In genomic region chr12:18415227-18415626, GRCh38 we compare ENCODE assay signal across 21 cellular contexts.
DNase-seq lines count a peak whose midpoint lies in the region; ATAC-seq, FAIRE-seq and TF ChIP-seq lines count a peak whose summit lies in the region.
"Had no signal": no experiment of that assay in that cellular context is flagged by ENCODE, and none has a peak within 500 bp of the region (broad histone marks: within the 10 kb centered on the region; RNA-seq: fewer than 3 reads in every experiment).

No MANE protein-coding gene starts in this region.

- H3K36me3 ChIP-seq in HepG2 (replicated peaks in 1 of 2; ENCODE audit: control insufficient read depth in 1 of 2, insufficient read depth in 2 of 2, low read length in 2 of 2) (no peaks in the 10 kb centered on the region), right lobe of liver (no peaks in the 10 kb centered on the region), endodermal cell (ENCODE audit: control insufficient read depth, insufficient read depth, low read length) (no peaks in the 10 kb centered on the region)
- H3K36me3 ChIP-seq: BLaER1, SJSA1 had no signal

- H3K36me3 Mint-ChIP-seq in endodermal cell (ENCODE audit: low read depth) (no peaks in the 10 kb centered on the region), nephron progenitor cell (ENCODE audit: low read depth) (no peaks in the 10 kb centered on the region)
- H3K36me3 Mint-ChIP-seq: CD4-positive, CD25-positive, alpha-beta regulatory T cell had no signal

- POLR2A ChIA-PET in HepG2 (lab: Yijun Ruan, JAX): no interaction called here

- intact Hi-C loops in HepG2 (cut with micrococcal nuclease; ENCODE audit: unreplicated experiment) (no loop called here), right lobe of liver (cut with DNase I) (no loop called here)

- FAIRE-seq in HepG2 (lab: Jason Lieb, UNC): no peak
- FAIRE-seq: GM18507 had no signal

- CTCF ChIA-PET in HepG2 (lab: Yijun Ruan, JAX; ENCODE audit: low intra/inter-chr PET ratio, low total read pairs): no interaction called here

- no peak for TF ChIP-seq CTCF in HepG2 (CRISPR knock-in tag; IDR thresholded peaks at IDR 0.05)
- TF ChIP-seq CTCF in right lobe of liver (IDR thresholded peaks at IDR 0.05): no peak
- peak; percentile 67 for TF ChIP-seq CTCF in endodermal cell (conservative IDR thresholded peaks at IDR 0.05)
- TF ChIP-seq CTCF in nephron progenitor cell (IDR thresholded peaks at IDR 0.05): no peak

- no peak overlapping the region for H3K4me3 Mint-ChIP-seq in endodermal cell
- H3K4me3 Mint-ChIP-seq in nephron progenitor cell: no peak overlapping the region
- H3K4me3 Mint-ChIP-seq: CD4-positive, CD25-positive, alpha-beta regulatory T cell had no signal

- H3K9me3 Mint-ChIP-seq in endodermal cell: no peaks in the 10 kb centered on the region
- no peaks in the 10 kb centered on the region for H3K9me3 Mint-ChIP-seq in nephron progenitor cell

- WGBS in HepG2 (ENCODE audit: low lambda C conversion rate): 9% methylated on average over 4 of the region's 4 CpGs
- 65% methylated on average over 4 of the region's 4 CpGs for WGBS in right lobe of liver (ENCODE audit: insufficient coverage, low coverage, low lambda C conversion rate, missing lambda C conversion rate)
- 89 to 98% methylated on average over 3 to 4 of the region's 4 CpGs for WGBS in endodermal cell (ENCODE audit: insufficient coverage in 1 of 2, insufficient read length in 1 of 2), 2 experiments

- H3K4me3 ChIP-seq in HepG2 (replicated peaks in 1 of 3; ENCODE audit: insufficient read depth in 1 of 3, low read depth in 2 of 3, low read length in 3 of 3): no peak overlapping the region
- no peak overlapping the region for H3K4me3 ChIP-seq in right lobe of liver
- H3K4me3 ChIP-seq in endodermal cell (ENCODE audit: low read length): no peak overlapping the region
- H3K4me3 ChIP-seq: BLaER1, SJSA1 had no signal

- H3K27ac Mint-ChIP-seq in endodermal cell (no peak overlapping the region), nephron progenitor cell (peak overlapping the region; percentile 6)
- H3K27ac Mint-ChIP-seq: CD4-positive, CD25-positive, alpha-beta regulatory T cell had no signal

- H3K79me2 ChIP-seq in HepG2 (ENCODE audit: insufficient read depth, low read length): no peaks in the 10 kb centered on the region

- H3K4me1 ChIP-seq in HepG2 (ENCODE audit: insufficient read depth, low read length) (no peaks in the 10 kb centered on the region), right lobe of liver (no peaks in the 10 kb centered on the region), endodermal cell (ENCODE audit: control insufficient read depth, insufficient read depth, low read length) (no peaks in the 10 kb centered on the region)
- H3K4me1 ChIP-seq: BLaER1 had no signal

- H3K9ac ChIP-seq in HepG2 (ENCODE audit: insufficient read depth, low read depth, low read length) (no peak overlapping the region), endodermal cell (ENCODE audit: extremely low read depth, low read length, poor library complexity, severe bottlenecking) (no peak overlapping the region)
- H3K9ac ChIP-seq: BLaER1 had no signal

- no peak for TF ChIP-seq EP300 in HepG2 (IDR thresholded peaks at IDR 0.05; ENCODE audit: low read depth in 2 of 2, low read length in 2 of 2)
- no peak for TF ChIP-seq EP300 in HepG2 (CRISPR knock-in tag; IDR thresholded peaks at IDR 0.05; ENCODE audit: borderline replicate concordance)

- H3K9me3 ChIP-seq in HepG2 (ENCODE audit: low read length) (no peaks in the 10 kb centered on the region), right lobe of liver (no peaks in the 10 kb centered on the region), endodermal cell (ENCODE audit: control insufficient read depth, low read length) (no peaks in the 10 kb centered on the region)
- H3K9me3 ChIP-seq: BLaER1, SJSA1 had no signal

- H3K4me2 ChIP-seq in HepG2 (ENCODE audit: low read depth, low read length): no peak overlapping the region
- H3K4me2 ChIP-seq: BLaER1 had no signal

- no peak overlapping the region for H2AFZ ChIP-seq in HepG2 (ENCODE audit: low read length)

- H4K20me1 ChIP-seq in HepG2 (ENCODE audit: insufficient read depth, low read length): no peaks in the 10 kb centered on the region
- H4K20me1 ChIP-seq: BLaER1 had no signal

- in situ Hi-C loops in HepG2 (cut with HindIII; ENCODE audit: extremely low pct_ligation_motif_present, low pct_unique_long_range_greater_than_20kb): no loop called here

- ATAC-seq in HepG2 (peak; percentile 60), right lobe of liver (no peak), GM21526 (IDR thresholded peaks at IDR 0.05; ENCODE audit: low FRiP score, unreplicated experiment) (no peak)

- TF ChIP-seq RAD21 in HepG2 (CRISPR knock-in tag; IDR thresholded peaks at IDR 0.05): no peak

- H3K27me3 Mint-ChIP-seq in endodermal cell (ENCODE audit: insufficient read depth) (no peaks in the 10 kb centered on the region), nephron progenitor cell (ENCODE audit: low read depth, poor library complexity) (no peaks in the 10 kb centered on the region)
- H3K27me3 Mint-ChIP-seq: CD4-positive, CD25-positive, alpha-beta regulatory T cell had no signal

- DNase-seq in HepG2 (ENCODE audit: low spot score) (no peak), right lobe of liver (no peak), endodermal cell (no peak), nephron progenitor cell (no peak), GM19238 (ENCODE audit: insufficient read length, low spot score) (no peak), erythroblast (lab: John Stamatoyannopoulos, UW) (no peak)
- DNase-seq: CD4-positive, CD25-positive, alpha-beta regulatory T cell; DMS53; GOT3; Kasumi-1; NCI-H1092 treated with DMSO at 0.1 percent for 48 hours; NCI-H1436; NCI-H1930; NCI-H446 treated with DMSO at 0.1 percent for 48 hours; NCI-H526 treated with DMSO at 0.1 percent for 48 hours; Right ventricle myocardium superior; RPMI8226 had no signal

- H3K4me1 Mint-ChIP-seq in endodermal cell (peaks cover 3% of the 10 kb centered on the region), nephron progenitor cell (peaks cover 7% of the 10 kb centered on the region)
- H3K4me1 Mint-ChIP-seq: CD4-positive, CD25-positive, alpha-beta regulatory T cell had no signal

- H3K27ac ChIP-seq in HepG2 (ENCODE audit: extremely low read length, insufficient read depth, low read length): no peak overlapping the region
- H3K27ac ChIP-seq in right lobe of liver: no peak overlapping the region
- no peak overlapping the region for H3K27ac ChIP-seq in endodermal cell (ENCODE audit: low read depth, low read length)
- H3K27ac ChIP-seq: BLaER1, SJSA1 had no signal

- no peak for TF ChIP-seq POLR2A in HepG2 (IDR thresholded peaks at IDR 0.05; ENCODE audit: insufficient read depth in 1 of 2, low read depth in 2 of 2, low read length in 2 of 2)
- TF ChIP-seq POLR2A in right lobe of liver (IDR thresholded peaks at IDR 0.05): no peak
- no peak for TF ChIP-seq POLR2A in erythroblast (IDR thresholded peaks at IDR 0.05; ENCODE audit: low read length)

- BruUV-seq in HepG2 (replicated peaks; lab: Mats Ljungman, UMichigan): no TSS peak

- no peaks in the 10 kb centered on the region for H3K27me3 ChIP-seq in HepG2 (ENCODE audit: control insufficient read depth in 1 of 2, insufficient read depth in 2 of 2, low read length in 2 of 2)
- no peaks in the 10 kb centered on the region for H3K27me3 ChIP-seq in right lobe of liver
- H3K27me3 ChIP-seq in endodermal cell (ENCODE audit: control insufficient read depth, insufficient read depth, low read length, poor library complexity, severe bottlenecking): no peaks in the 10 kb centered on the region
- H3K27me3 ChIP-seq: BLaER1, SJSA1 had no signal

TF ChIP-seq in HepG2, 621 proteins besides CTCF, POLR2A, EP300 and RAD21 (continues in another document):
- TF ChIP-seq ZNF576 (CRISPR knock-in tag; IDR thresholded peaks at IDR 0.05): no peak
- no peak for TF ChIP-seq ZNF224 (CRISPR knock-in tag; IDR thresholded peaks at IDR 0.05)
- no peak for TF ChIP-seq KDM4B (CRISPR knock-in tag; IDR thresholded peaks at IDR 0.05)
- TF ChIP-seq NR3C1 (CRISPR knock-in tag; IDR thresholded peaks at IDR 0.05): no peak
- TF ChIP-seq HES4 (CRISPR knock-in tag; IDR thresholded peaks at IDR 0.05; ENCODE audit: borderline replicate concordance): no peak
- no peak for TF ChIP-seq FOXA3 (CRISPR knock-in tag; IDR thresholded peaks at IDR 0.05)
- no peak for TF ChIP-seq ATRX (CRISPR knock-in tag; IDR thresholded peaks at IDR 0.05; ENCODE audit: borderline replicate concordance)
- no peak for TF ChIP-seq ZFP41 (CRISPR knock-in tag; IDR thresholded peaks at IDR 0.05; ENCODE audit: borderline replicate concordance)
